In genomic region chr4:93178279-93178678, GRCh38 we compare ENCODE assay signal across 27 cellular contexts.
"Had no signal": no experiment of that assay in that cellular context is flagged by ENCODE, and none has a peak within 500 bp of the region (broad histone marks: within the 10 kb centered on the region; RNA-seq: fewer than 3 reads in every experiment).

No MANE protein-coding gene starts in this region.

- H3K4me3 ChIP-seq: cardiac muscle cell, SK-N-MC had no signal

- DNase-seq: activated CD4-positive, alpha-beta T cell treated with anti-CD3 and anti-CD28 coated beads for 36 hours; activated CD4-positive, alpha-beta T cell treated with anti-CD3 and anti-CD28 coated beads, Interleukin-2, amount 50 U/mL, for 1 hour; activated CD8-positive, alpha-beta memory T cell treated with anti-CD3 and anti-CD28 coated beads, Interleukin-2, amount 50 U/mL, for 48 hours; activated CD8-positive, alpha-beta T cell treated with anti-CD3 and anti-CD28 coated beads for 36 hours; activated effector memory CD4-positive, alpha-beta T cell treated with Interleukin-2 at 50 U/mL for 16 hours; activated naive CD4-positive, alpha-beta T cell treated with Interleukin-2 at 50 U/mL for 16 hours; activated naive CD8-positive, alpha-beta T cell treated with anti-CD3 and anti-CD28 coated beads, Interleukin-2, amount 50 U/mL, for 24 hours; activated T-cell treated with anti-CD3 and anti-CD28 coated beads, Interleukin-2, amount 50 U/mL, for 1 hour; amygdala; Kasumi-1; NCI-H1048; NCI-H146; NCI-H187 treated with DMSO at 0.1 percent for 48 hours; NCI-H2081 treated with DMSO at 0.1 percent for 48 hours; NCI-H226; NCI-H526; NK-92 treated with Interleukin-12 subunit alpha and Interleukin-12 subunit beta, amount 100 ng/mL, for 24 hours; OCI-M1; RPMI8226; T-cell; T-helper 2 cell; T1000 had no signal

- ATAC-seq: activated CD4-positive, alpha-beta T cell treated with anti-CD3 and anti-CD28 coated beads for 36 hours; activated CD8-positive, alpha-beta T cell treated with anti-CD3 and anti-CD28 coated beads for 36 hours; activated naive CD4-positive, alpha-beta T cell treated with anti-CD3 and anti-CD28 coated beads, Interleukin-2, amount 50 U/mL, for 72 hours; activated naive CD8-positive, alpha-beta T cell treated with anti-CD3 and anti-CD28 coated beads, Interleukin-2, amount 50 U/mL, for 24 hours; Panc1; Right ventricle myocardium inferior; T-cell had no signal
